In the genomic region with DNA sequence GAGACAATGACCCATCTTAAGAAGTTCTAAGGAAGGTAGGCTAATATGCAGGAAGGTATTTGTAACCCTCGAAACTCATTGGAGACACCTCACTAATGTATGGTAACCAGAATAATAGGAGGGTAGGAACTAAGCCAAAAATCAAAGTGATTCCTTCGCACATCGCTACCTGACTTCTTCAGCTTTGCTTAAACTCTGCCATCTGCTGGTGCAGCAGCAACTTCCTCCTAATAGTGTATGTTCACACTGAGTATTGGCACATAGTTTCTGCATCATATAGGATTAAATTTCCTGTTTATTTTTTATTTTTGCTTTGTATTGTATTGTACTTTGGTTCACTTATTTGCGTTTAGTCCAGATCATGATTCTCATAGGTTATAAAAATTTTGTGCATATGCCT, we compare ENCODE assay signal across 11 cellular contexts.
DNase-seq lines count a peak whose midpoint lies in the region; ATAC-seq and TF ChIP-seq lines count a peak whose summit lies in the region.
"Had no signal": no experiment of that assay in that cellular context is flagged by ENCODE, and none has a peak within 500 bp of the region (broad histone marks: within the 10 kb centered on the region; RNA-seq: fewer than 3 reads in every experiment).

No MANE protein-coding gene starts in this region.

- H3K4me3 Mint-ChIP-seq in endodermal cell: no peak overlapping the region
- no peak overlapping the region for H3K4me3 Mint-ChIP-seq in activated naive CD4-positive, alpha-beta T cell treated with anti-CD3 and anti-CD28 coated beads for 36 hours
- no peak overlapping the region for H3K4me3 Mint-ChIP-seq in activated T-cell treated with anti-CD3 and anti-CD28 coated beads, Interleukin-2, amount 50 U/mL, for 24 hours
- H3K4me3 Mint-ChIP-seq: activated naive CD4-positive, alpha-beta T cell treated with anti-CD3 and anti-CD28 coated beads, Interleukin-2, amount 50 U/mL, for 24 hours; B cell had no signal

- no peaks in the 10 kb centered on the region for H3K9me3 Mint-ChIP-seq in endodermal cell
- H3K9me3 Mint-ChIP-seq in activated naive CD4-positive, alpha-beta T cell treated with anti-CD3 and anti-CD28 coated beads for 36 hours: no peaks in the 10 kb centered on the region
- no peaks in the 10 kb centered on the region for H3K9me3 Mint-ChIP-seq in activated T-cell treated with anti-CD3 and anti-CD28 coated beads, Interleukin-2, amount 50 U/mL, for 24 hours
- H3K9me3 Mint-ChIP-seq: activated naive CD4-positive, alpha-beta T cell treated with anti-CD3 and anti-CD28 coated beads, Interleukin-2, amount 50 U/mL, for 24 hours had no signal

- intact Hi-C loops in testis (cut with DNase I; ENCODE audit: low total_unique reads): no loop called here
- intact Hi-C loops in activated naive CD4-positive, alpha-beta T cell treated with anti-CD3 and anti-CD28 coated beads for 36 hours (cut with micrococcal nuclease): loop anchor here (5.0 kb wide), 1 partner anchor 942 kb away; no protein-coding TSS in a partner anchor

- no peaks in the 10 kb centered on the region for H3K27me3 Mint-ChIP-seq in endodermal cell (ENCODE audit: insufficient read depth)
- H3K27me3 Mint-ChIP-seq in activated naive CD4-positive, alpha-beta T cell treated with anti-CD3 and anti-CD28 coated beads for 36 hours (ENCODE audit: low read depth): no peaks in the 10 kb centered on the region
- H3K27me3 Mint-ChIP-seq in activated T-cell treated with anti-CD3 and anti-CD28 coated beads, Interleukin-2, amount 50 U/mL, for 24 hours: no peaks in the 10 kb centered on the region
- H3K27me3 Mint-ChIP-seq: activated naive CD4-positive, alpha-beta T cell treated with anti-CD3 and anti-CD28 coated beads, Interleukin-2, amount 50 U/mL, for 24 hours; B cell had no signal

- 54 to 57% methylated on average over 2 to 4 of the region's 4 CpGs for WGBS in endodermal cell (ENCODE audit: insufficient coverage in 1 of 2, insufficient read length in 1 of 2), 2 experiments
- WGBS in testis, 2 donors: 74% methylated on average over 4 of the region's 4 CpGs

- no peaks in the 10 kb centered on the region for H3K4me1 Mint-ChIP-seq in endodermal cell
- no peaks in the 10 kb centered on the region for H3K4me1 Mint-ChIP-seq in activated naive CD4-positive, alpha-beta T cell treated with anti-CD3 and anti-CD28 coated beads for 36 hours (ENCODE audit: low read depth)
- H3K4me1 Mint-ChIP-seq in activated T-cell treated with anti-CD3 and anti-CD28 coated beads, Interleukin-2, amount 50 U/mL, for 24 hours (ENCODE audit: low read depth): no peaks in the 10 kb centered on the region
- H3K4me1 Mint-ChIP-seq: activated naive CD4-positive, alpha-beta T cell treated with anti-CD3 and anti-CD28 coated beads, Interleukin-2, amount 50 U/mL, for 24 hours; B cell had no signal

- no peak overlapping the region for H3K27ac Mint-ChIP-seq in endodermal cell
- H3K27ac Mint-ChIP-seq in activated naive CD4-positive, alpha-beta T cell treated with anti-CD3 and anti-CD28 coated beads for 36 hours: no peak overlapping the region
- no peak overlapping the region for H3K27ac Mint-ChIP-seq in activated T-cell treated with anti-CD3 and anti-CD28 coated beads, Interleukin-2, amount 50 U/mL, for 24 hours
- H3K27ac Mint-ChIP-seq: activated naive CD4-positive, alpha-beta T cell treated with anti-CD3 and anti-CD28 coated beads, Interleukin-2, amount 50 U/mL, for 24 hours; B cell had no signal

- H3K9me3 ChIP-seq in endodermal cell (ENCODE audit: control insufficient read depth, low read length) (no peaks in the 10 kb centered on the region), testis (no peaks in the 10 kb centered on the region)

- CTCF ChIA-PET in activated naive CD4-positive, alpha-beta T cell treated with anti-CD3 and anti-CD28 coated beads for 36 hours (lab: Charles Lee): no interaction called here

- H3K4me3 ChIP-seq in endodermal cell (ENCODE audit: low read length) (no peak overlapping the region), testis (no peak overlapping the region)

- H3K9ac ChIP-seq in endodermal cell (ENCODE audit: extremely low read depth, low read length, poor library complexity, severe bottlenecking): no peak overlapping the region

- H3K36me3 ChIP-seq in endodermal cell (ENCODE audit: control insufficient read depth, insufficient read depth, low read length) (no peaks in the 10 kb centered on the region), testis (ENCODE audit: low read depth, missing control alignments) (no peaks in the 10 kb centered on the region)

- TF ChIP-seq CTCF in endodermal cell (conservative IDR thresholded peaks at IDR 0.05): peak; percentile 83
- TF ChIP-seq CTCF in testis (IDR thresholded peaks at IDR 0.05): peak in 1 of 3 experiments; percentile 22

- no peaks in the 10 kb centered on the region for H3K27me3 ChIP-seq in endodermal cell (ENCODE audit: control insufficient read depth, insufficient read depth, low read length, poor library complexity, severe bottlenecking)
- H3K27me3 ChIP-seq in testis: no peaks in the 10 kb centered on the region

- H3K36me3 Mint-ChIP-seq in endodermal cell (ENCODE audit: low read depth): no peaks in the 10 kb centered on the region
- H3K36me3 Mint-ChIP-seq in activated naive CD4-positive, alpha-beta T cell treated with anti-CD3 and anti-CD28 coated beads for 36 hours (ENCODE audit: low read depth): no peaks in the 10 kb centered on the region
- no peaks in the 10 kb centered on the region for H3K36me3 Mint-ChIP-seq in activated T-cell treated with anti-CD3 and anti-CD28 coated beads, Interleukin-2, amount 50 U/mL, for 24 hours (ENCODE audit: low read depth)
- H3K36me3 Mint-ChIP-seq: activated naive CD4-positive, alpha-beta T cell treated with anti-CD3 and anti-CD28 coated beads, Interleukin-2, amount 50 U/mL, for 24 hours had no signal

- TF ChIP-seq POLR2A in testis (IDR thresholded peaks at IDR 0.05) (no peak), GM18505 (IDR thresholded peaks at IDR 0.05; ENCODE audit: borderline replicate concordance, extremely low read depth, insufficient read depth, insufficient read length) (no peak)

- DNase-seq in SIG-M5 treated with dmso at 0.1 percent for 504 hours (lab: John Stamatoyannopoulos, UW; ENCODE audit: unreplicated experiment) (peak; percentile 4), SIG-M5 (lab: John Stamatoyannopoulos, UW) (no peak), NCI-H748 treated with DMSO at 0.1 percent for 48 hours (lab: John Stamatoyannopoulos, UW) (peak; percentile 6), endodermal cell (peak; percentile 55), testis (peak; percentile 39)
- DNase-seq in activated naive CD4-positive, alpha-beta T cell treated with anti-CD3 and anti-CD28 coated beads for 36 hours: no peak
- DNase-seq in activated T-cell treated with anti-CD3 and anti-CD28 coated beads, Interleukin-2, amount 50 U/mL, for 24 hours: no peak
- DNase-seq: stimulated activated CD4-positive, alpha-beta T cell treated with anti-CD3 and anti-CD28 coated beads, Interleukin-4, amount 100 ng/mL, for 24 hours had no signal

- H3K27ac ChIP-seq in endodermal cell (ENCODE audit: low read depth, low read length): no peak overlapping the region
- no peak overlapping the region for H3K27ac ChIP-seq in testis

- H3K4me1 ChIP-seq in endodermal cell (ENCODE audit: control insufficient read depth, insufficient read depth, low read length) (no peaks in the 10 kb centered on the region), testis (no peaks in the 10 kb centered on the region)

- ATAC-seq in GM18505 (IDR thresholded peaks at IDR 0.05; ENCODE audit: unreplicated experiment): no peak

Comparison
In these comparisons a context has a peak if more than half of its experiments do, and no peak if none do; other contexts are left out.
1. DNase-seq: peak in SIG-M5 treated with dmso at 0.1 percent for 504 hours (single experiment), NCI-H748 treated with DMSO at 0.1 percent for 48 hours (single experiment), endodermal cell (single experiment) and testis (single experiment); none in SIG-M5 (single experiment), activated naive CD4-positive, alpha-beta T cell treated with anti-CD3 and anti-CD28 coated beads for 36 hours (single experiment) and activated T-cell treated with anti-CD3 and anti-CD28 coated beads, Interleukin-2, amount 50 U/mL, for 24 hours (single experiment).